ENCODE assay signal across 1 cellular context in genomic region chr11:68659158-68659921, GRCh38.
TF ChIP-seq lines count a peak whose summit lies in the region.

No MANE protein-coding gene starts in this region.

TF ChIP-seq in H1, 55 proteins besides CTCF, POLR2A, EP300 and RAD21 (continued from another document):
- TF ChIP-seq FOSL1 (IDR thresholded peaks at IDR 0.05; ENCODE audit: insufficient read depth, low read depth, low read length) (no peak), NANOG (IDR thresholded peaks at IDR 0.05; ENCODE audit: insufficient read depth, low read depth, low read length, poor library complexity, severe bottlenecking) (no peak), CHD7 (IDR thresholded peaks at IDR 0.05; ENCODE audit: insufficient replicate concordance, low read length) (no peak)
